Comparison of ENCODE assay signal across 8 cellular contexts in genomic region chr7:66682350-66683093, GRCh38. TPM values are rescaled to one million over a fixed set of nuclear protein-coding genes. Genes with fewer than 3 reads are reported as not detected.
DNase-seq lines count a peak whose midpoint lies in the region; ATAC-seq and TF ChIP-seq lines count a peak whose summit lies in the region.

No MANE protein-coding gene starts in this region.

- H3K36me3 ChIP-seq in iPS-15b (ENCODE audit: control insufficient read depth, insufficient read depth, low read length) = no peaks in the 10 kb centered on the region

- BruUV-seq in Calu3 (replicated peaks; lab: Mats Ljungman, UMichigan) = no TSS peak

- H3K27me3 ChIP-seq in HL-60 (ENCODE audit: insufficient read depth, poor library complexity, severe bottlenecking) (no peaks in the 10 kb centered on the region), iPS-15b (ENCODE audit: control insufficient read depth, insufficient read depth, low read length) (no peaks in the 10 kb centered on the region)

- peak overlapping the region; percentile 91 for H3K4me3 Mint-ChIP-seq in Calu3 (ENCODE audit: low read depth, unreplicated experiment)

- peak overlapping the region; percentile 97 for H3K4me3 ChIP-seq in HL-60 (replicated peaks; ENCODE audit: insufficient read depth, low read length)
- peak overlapping the region; percentile 81 for H3K4me3 ChIP-seq in iPS-15b (ENCODE audit: low read depth, low read length)

- ATAC-seq in GM19455 (IDR thresholded peaks at IDR 0.05; ENCODE audit: unreplicated experiment) = peak; percentile 31

- H3K4me1 Mint-ChIP-seq in Calu3 (ENCODE audit: low read depth, unreplicated experiment) = peaks cover 8% of the 10 kb centered on the region

- H3K27me3 Mint-ChIP-seq in Calu3 (ENCODE audit: unreplicated experiment) = no peaks in the 10 kb centered on the region

- H3K4me1 ChIP-seq in iPS-15b (ENCODE audit: control insufficient read depth, insufficient read depth, low read length) = no peaks in the 10 kb centered on the region

- H3K27ac ChIP-seq in HL-60 (replicated peaks) = peak overlapping the region; percentile 94
- peak overlapping the region; percentile 30 for H3K27ac ChIP-seq in adipose tissue (ENCODE audit: low read depth, low read length)

- WGBS in adipose tissue, 3 donors = 2 to 3% (median 2%) methylated on average over 60 to 66 of the region's 66 CpGs

- intact Hi-C loops in Calu3 (cut with micrococcal nuclease; ENCODE audit: unreplicated experiment) = no loop called here

- H3K9me3 ChIP-seq in iPS-15b (ENCODE audit: control insufficient read depth, insufficient read depth, low read length) = no peaks in the 10 kb centered on the region

- peak overlapping the region; percentile 54 for H3K9ac ChIP-seq in iPS-15b (ENCODE audit: low read depth, low read length)

- H3K9me3 Mint-ChIP-seq in Calu3 (ENCODE audit: low read depth, unreplicated experiment) = no peaks in the 10 kb centered on the region

- TF ChIP-seq CTCF in Calu3 (IDR thresholded peaks at IDR 0.05; ENCODE audit: unreplicated experiment) = no peak
- no peak for TF ChIP-seq CTCF in HL-60 (IDR thresholded peaks at IDR 0.05; ENCODE audit: insufficient read depth, low read length)

- DNase-seq in Calu3 (peak; percentile 7), HL-60 (ENCODE audit: low read depth in 1 of 2, low spot score in 1 of 2) (peak in 1 of 2 experiments; percentile 26), T1000 (lab: John Stamatoyannopoulos, UW) (no peak)
- DNase-seq in stimulated activated CD8-positive, alpha-beta memory T cell treated with anti-CD3 and anti-CD28 coated beads, Interleukin-12 subunit alpha, Interleukin-12 subunit beta, amount 100 ng/mL, for 24 hours (ENCODE audit: extremely low read depth) = peak; percentile 8
- DNase-seq in activated effector memory CD4-positive, alpha-beta T cell treated with anti-CD3 and anti-CD28 coated beads, Interleukin-2, amount 50 U/mL, for 16 hours = no peak

- CTCF ChIA-PET in Calu3 (lab: Charles Lee) = interaction anchor here (0.6 kb wide), 1 partner anchor 652 kb away, joined by 3 read pairs; no protein-coding TSS in a partner anchor

- H3K27ac Mint-ChIP-seq in Calu3 (ENCODE audit: unreplicated experiment) = peak overlapping the region; percentile 95

- peaks cover 27% of the 10 kb centered on the region for H3K36me3 Mint-ChIP-seq in Calu3 (ENCODE audit: insufficient read depth, unreplicated experiment)

RNA-seq across cellular contexts. Expression of gene KCTD7, which starts 53.8 kb away (rescaled TPM):
- 4.3 and 5.5 TPM in 2 replicates for total RNA-seq in Calu3 (2022)
- polyA plus RNA-seq in adipose tissue = 1 to 10 TPM; 2.7 to 8.1 (median 4.3) TPM

RNA-seq across cellular contexts. Expression of gene RABGEF1, which starts 58.0 kb away (rescaled TPM):
- total RNA-seq in Calu3 (2022) = 12.2 and 14.2 TPM in 2 replicates
- 10 to 100 TPM in 2 of 3 donors, 1 to 10 TPM in 1; 9.5 to 26.2 (median 14.1) TPM for polyA plus RNA-seq in adipose tissue

Comparison
In these comparisons a context has a peak if more than half of its experiments do, and no peak if none do; other contexts are left out.
1. DNase-seq: peak in Calu3 (single experiment) and stimulated activated CD8-positive, alpha-beta memory T cell treated with anti-CD3 and anti-CD28 coated beads, Interleukin-12 subunit alpha, Interleukin-12 subunit beta, amount 100 ng/mL, for 24 hours (single experiment); none in activated effector memory CD4-positive, alpha-beta T cell treated with anti-CD3 and anti-CD28 coated beads, Interleukin-2, amount 50 U/mL, for 16 hours (single experiment) and T1000 (single experiment).